Comparison of ENCODE assay signal across 37 cellular contexts in genomic region chr4:71171592-71171991, GRCh38.
"Had no signal": no experiment of that assay in that cellular context is flagged by ENCODE, and none has a peak within 500 bp of the region (broad histone marks: within the 10 kb centered on the region; RNA-seq: fewer than 3 reads in every experiment).

No MANE protein-coding gene starts in this region.

- H3K9me3 ChIP-seq: adrenal gland had no signal

- DNase-seq: activated B cell treated with CpG ODN at 0.5 μM for 24 hours; activated CD4-positive, alpha-beta memory T cell treated with anti-CD3 and anti-CD28 coated beads for 36 hours; activated CD4-positive, alpha-beta T cell treated with anti-CD3 and anti-CD28 coated beads for 4 hours; activated CD4-positive, alpha-beta T cell treated with anti-CD3 and anti-CD28 coated beads, Interleukin-2, amount 10 ng/mL, durations not matched to agents 24 days and 14 days; activated CD4-positive, alpha-beta T cell treated with anti-CD3 and anti-CD28 coated beads, Interleukin-2, amount 50 U/mL, for 1 hour; activated CD4-positive, alpha-beta T cell treated with anti-CD3 and anti-CD28 coated beads, Interleukin-2, amount 50 U/mL, for 4 hours; activated CD4-positive, CD25-positive, alpha-beta regulatory T cell treated with anti-CD3 and anti-CD28 coated beads, Interleukin-2, amount 50 U/mL, for 72 hours; activated CD8-positive, alpha-beta memory T cell treated with anti-CD3 and anti-CD28 coated beads, Interleukin-2, amount 50 U/mL, for 4 hours; activated CD8-positive, alpha-beta T cell treated with anti-CD3 and anti-CD28 coated beads for 36 hours; activated effector memory CD4-positive, alpha-beta T cell treated with anti-CD3 and anti-CD28 coated beads, Interleukin-2, amount 50 U/mL, for 16 hours; activated gamma-delta T cell treated with Interleukin-2 at 50 U/mL for 16 hours; activated naive CD4-positive, alpha-beta T cell; activated naive CD4-positive, alpha-beta T cell treated with anti-CD3 and anti-CD28 coated beads for 36 hours; activated naive CD4-positive, alpha-beta T cell treated with anti-CD3 and anti-CD28 coated beads, Interleukin-2, amount 50 U/mL, for 16 hours; activated naive CD8-positive, alpha-beta T cell treated with anti-CD3 and anti-CD28 coated beads for 36 hours; activated T-cell treated with anti-CD3 and anti-CD28 coated beads for 4 hours; activated T-cell treated with anti-CD3 and anti-CD28 coated beads, Interleukin-2, amount 50 U/mL, for 1 hour; activated T-cell treated with anti-CD3 and anti-CD28 coated beads, Interleukin-2, amount 50 U/mL, for 4 hours; activated T-cell treated with anti-CD3 and anti-CD28 coated beads, Interleukin-2, amount 50 U/mL, for 72 hours; adrenal gland; amniotic stem cell; aorta; body of pancreas; brain microvascular endothelial cell; central memory CD4-positive, alpha-beta T cell; T-helper 1 cell; T-helper 2 cell; T-helper 9 cell had no signal

- H3K4me3 Mint-ChIP-seq: activated B cell treated with CpG ODN at 0.5 μM for 24 hours; activated CD4-positive, alpha-beta memory T cell treated with anti-CD3 and anti-CD28 coated beads for 36 hours; activated CD4-positive, alpha-beta T cell treated with anti-CD3 and anti-CD28 coated beads, Interleukin-2, amount 10 ng/mL, durations not matched to agents 24 days and 14 days; activated CD8-positive, alpha-beta T cell treated with anti-CD3 and anti-CD28 coated beads for 36 hours; activated naive CD4-positive, alpha-beta T cell treated with anti-CD3 and anti-CD28 coated beads for 36 hours; activated naive CD8-positive, alpha-beta T cell treated with anti-CD3 and anti-CD28 coated beads for 36 hours; activated T-cell treated with anti-CD3 and anti-CD28 coated beads, Interleukin-2, amount 50 U/mL, for 4 hours; activated T-cell treated with anti-CD3 and anti-CD28 coated beads, Interleukin-2, amount 50 U/mL, for 72 hours; activated T-helper 1 cell treated with anti-CD3 and anti-CD28 coated beads, Interleukin-12 subunit alpha, Interleukin-12 subunit beta, Interleukin-2, Interleukin-4 antibody, amounts not matched to agents 30 ng/mL and 10 ng/mL and 1 ng/mL, durations not matched to agents 14 hours and 24 hours and 36 hours; activated T-helper 17 cell treated with anti-CD3 and anti-CD28 coated beads, Interleukin-2, amount 50 U/mL, for 72 hours; T-helper 1 cell treated with Interleukin-12 subunit alpha and Interleukin-12 subunit beta and Interleukin-4 antibody, amounts not matched to agents 30 μg/mL and 1 μg/mL, for 36 hours; T-helper 2 cell treated with Interferon-gamma antibody and Interleukin-4, amounts not matched to agents 5 μg/mL and 100 μg/mL, for 36 hours had no signal

- ATAC-seq: activated CD8-positive, alpha-beta T cell treated with anti-CD3 and anti-CD28 coated beads for 36 hours; activated naive CD4-positive, alpha-beta T cell treated with anti-CD3 and anti-CD28 coated beads, Interleukin-2, amount 50 U/mL, for 72 hours; activated T-cell treated with anti-CD3 and anti-CD28 coated beads, Interleukin-2, amount 50 U/mL, for 4 hours; activated T-cell treated with anti-CD3 and anti-CD28 coated beads, Interleukin-2, amount 50 U/mL, for 72 hours; activated T-helper 17 cell treated with anti-CD3 and anti-CD28 coated beads, Interleukin-2, amount 50 U/mL, for 72 hours; body of pancreas had no signal

- H3K4me1 Mint-ChIP-seq: activated B cell treated with CpG ODN at 0.5 μM for 24 hours; activated CD4-positive, alpha-beta T cell treated with anti-CD3 and anti-CD28 coated beads, Interleukin-2, amount 10 ng/mL, durations not matched to agents 24 days and 14 days; activated naive CD8-positive, alpha-beta T cell treated with anti-CD3 and anti-CD28 coated beads for 36 hours; activated T-helper 17 cell treated with anti-CD3 and anti-CD28 coated beads, Interleukin-2, amount 50 U/mL, for 72 hours had no signal

- FAIRE-seq: astrocyte, TTC549 had no signal

- H3K36me3 ChIP-seq: adrenal gland, brain microvascular endothelial cell, breast epithelium had no signal

- H3K27ac Mint-ChIP-seq: activated B cell treated with CpG ODN at 0.5 μM for 24 hours; activated CD4-positive, alpha-beta memory T cell treated with anti-CD3 and anti-CD28 coated beads for 36 hours; activated CD4-positive, alpha-beta T cell treated with anti-CD3 and anti-CD28 coated beads, Interleukin-2, amount 10 ng/mL, durations not matched to agents 24 days and 14 days; activated CD8-positive, alpha-beta T cell treated with anti-CD3 and anti-CD28 coated beads for 36 hours; activated naive CD4-positive, alpha-beta T cell treated with anti-CD3 and anti-CD28 coated beads for 36 hours; activated naive CD4-positive, alpha-beta T cell treated with anti-CD3 and anti-CD28 coated beads, Interleukin-2, amount 50 U/mL, for 72 hours; activated naive CD8-positive, alpha-beta T cell treated with anti-CD3 and anti-CD28 coated beads for 36 hours; activated T-cell treated with anti-CD3 and anti-CD28 coated beads, Interleukin-2, amount 50 U/mL, for 72 hours; activated T-helper 1 cell treated with anti-CD3 and anti-CD28 coated beads, Interleukin-12 subunit alpha, Interleukin-12 subunit beta, Interleukin-2, Interleukin-4 antibody, amounts not matched to agents 30 ng/mL and 10 ng/mL and 1 ng/mL, durations not matched to agents 14 hours and 24 hours and 36 hours; activated T-helper 17 cell treated with anti-CD3 and anti-CD28 coated beads, Interleukin-2, amount 50 U/mL, for 72 hours; T-helper 1 cell treated with Interleukin-12 subunit alpha and Interleukin-12 subunit beta and Interleukin-4 antibody, amounts not matched to agents 30 μg/mL and 1 μg/mL, for 36 hours; T-helper 2 cell treated with Interferon-gamma antibody and Interleukin-4, amounts not matched to agents 5 μg/mL and 100 μg/mL, for 36 hours had no signal

- H3K36me3 Mint-ChIP-seq: activated CD4-positive, alpha-beta memory T cell treated with anti-CD3 and anti-CD28 coated beads for 36 hours; activated naive CD8-positive, alpha-beta T cell treated with anti-CD3 and anti-CD28 coated beads for 36 hours had no signal

- H3K27me3 ChIP-seq: adrenal gland, body of pancreas, brain microvascular endothelial cell, breast epithelium had no signal

- H3K4me3 ChIP-seq: adrenal gland, body of pancreas, breast epithelium had no signal

- H3K9me3 Mint-ChIP-seq: activated B cell treated with CpG ODN at 0.5 μM for 24 hours; activated CD4-positive, alpha-beta memory T cell treated with anti-CD3 and anti-CD28 coated beads for 36 hours; activated CD4-positive, alpha-beta T cell treated with anti-CD3 and anti-CD28 coated beads, Interleukin-2, amount 10 ng/mL, durations not matched to agents 24 days and 14 days; activated naive CD4-positive, alpha-beta T cell treated with anti-CD3 and anti-CD28 coated beads, Interleukin-2, amount 50 U/mL, for 72 hours; activated naive CD8-positive, alpha-beta T cell treated with anti-CD3 and anti-CD28 coated beads for 36 hours; activated T-cell treated with anti-CD3 and anti-CD28 coated beads, Interleukin-2, amount 50 U/mL, for 4 hours; activated T-helper 1 cell treated with anti-CD3 and anti-CD28 coated beads, Interleukin-12 subunit alpha, Interleukin-12 subunit beta, Interleukin-2, Interleukin-4 antibody, amounts not matched to agents 30 ng/mL and 10 ng/mL and 1 ng/mL, durations not matched to agents 14 hours and 24 hours and 36 hours; activated T-helper 17 cell treated with anti-CD3 and anti-CD28 coated beads, Interleukin-2, amount 50 U/mL, for 72 hours; T-helper 1 cell treated with Interleukin-12 subunit alpha and Interleukin-12 subunit beta and Interleukin-4 antibody, amounts not matched to agents 30 μg/mL and 1 μg/mL, for 36 hours; T-helper 2 cell treated with Interferon-gamma antibody and Interleukin-4, amounts not matched to agents 5 μg/mL and 100 μg/mL, for 36 hours had no signal

- H3K4me1 ChIP-seq: adrenal gland, body of pancreas, breast epithelium had no signal

- H3K27ac ChIP-seq: adrenal gland, body of pancreas, brain microvascular endothelial cell, breast epithelium, VCaP had no signal
